23 cellular contexts compared by ENCODE assay signal in genomic region chr7:91080351-91080750, GRCh38.
"Had no signal": no experiment of that assay in that cellular context is flagged by ENCODE, and none has a peak within 500 bp of the region (broad histone marks: within the 10 kb centered on the region; RNA-seq: fewer than 3 reads in every experiment).

No MANE protein-coding gene starts in this region.

- H3K4me3 Mint-ChIP-seq: activated CD4-positive, alpha-beta memory T cell treated with anti-CD3 and anti-CD28 coated beads for 36 hours; activated CD4-positive, alpha-beta T cell treated with anti-CD3 and anti-CD28 coated beads, Interleukin-2, amount 10 ng/mL, durations not matched to agents 7 days and 5 days; activated naive CD4-positive, alpha-beta T cell treated with anti-CD3 and anti-CD28 coated beads for 36 hours; activated naive CD8-positive, alpha-beta T cell; activated T-cell treated with anti-CD3 and anti-CD28 coated beads, Interleukin-2, amount 50 U/mL, for 4 hours; activated T-helper 17 cell treated with anti-CD3 and anti-CD28 coated beads, Interleukin-2, amount 50 U/mL, for 72 hours; T-helper 17 cell; WTC11 had no signal

- H3K4me3 ChIP-seq: cardiac muscle cell had no signal

- H3K27ac Mint-ChIP-seq: activated CD4-positive, alpha-beta memory T cell treated with anti-CD3 and anti-CD28 coated beads for 36 hours; activated CD4-positive, alpha-beta T cell treated with anti-CD3 and anti-CD28 coated beads, Interleukin-2, amount 10 ng/mL, durations not matched to agents 7 days and 5 days; activated naive CD4-positive, alpha-beta T cell treated with anti-CD3 and anti-CD28 coated beads for 36 hours; activated naive CD8-positive, alpha-beta T cell; activated T-helper 17 cell treated with anti-CD3 and anti-CD28 coated beads, Interleukin-2, amount 50 U/mL, for 72 hours; T-helper 17 cell; WTC11 had no signal

- ATAC-seq: activated T-cell treated with anti-CD3 and anti-CD28 coated beads, Interleukin-2, amount 50 U/mL, for 4 hours; activated T-helper 17 cell treated with anti-CD3 and anti-CD28 coated beads, Interleukin-2, amount 50 U/mL, for 72 hours; PC-3; T-helper 17 cell; WTC11 had no signal

- H3K27me3 ChIP-seq: brain microvascular endothelial cell, cardiac muscle cell had no signal

- DNase-seq: activated CD4-positive, alpha-beta memory T cell treated with anti-CD3 and anti-CD28 coated beads for 36 hours; activated CD4-positive, alpha-beta T cell treated with anti-CD3 and anti-CD28 coated beads, Interleukin-2, amount 10 ng/mL, durations not matched to agents 7 days and 5 days; activated CD4-positive, CD25-positive, alpha-beta regulatory T cell treated with anti-CD3 and anti-CD28 coated beads, Interleukin-2, amount 50 U/mL, for 72 hours; activated CD8-positive, alpha-beta memory T cell treated with anti-CD3 and anti-CD28 coated beads for 24 hours; activated gamma-delta T cell; activated naive CD4-positive, alpha-beta T cell treated with anti-CD3 and anti-CD28 coated beads for 36 hours; activated T-cell treated with anti-CD3 and anti-CD28 coated beads, Interleukin-2, amount 50 U/mL, for 4 hours; brain microvascular endothelial cell; MM.1S; NCI-H1105; NCI-H1436; NCI-H1694 treated with DMSO at 0.1 percent for 48 hours; NCI-H2029 treated with DMSO at 0.1 percent for 48 hours; NCI-H345; NCI-H510A; PC-3; SHP77; T-helper 17 cell; T-helper 9 cell had no signal

- H3K4me1 Mint-ChIP-seq: activated T-helper 17 cell treated with anti-CD3 and anti-CD28 coated beads, Interleukin-2, amount 50 U/mL, for 72 hours had no signal

- H3K36me3 Mint-ChIP-seq: activated CD4-positive, alpha-beta memory T cell treated with anti-CD3 and anti-CD28 coated beads for 36 hours; activated naive CD8-positive, alpha-beta T cell; WTC11 had no signal

- H3K27me3 Mint-ChIP-seq: activated CD4-positive, alpha-beta memory T cell treated with anti-CD3 and anti-CD28 coated beads for 36 hours; activated CD4-positive, alpha-beta T cell treated with anti-CD3 and anti-CD28 coated beads, Interleukin-2, amount 10 ng/mL, durations not matched to agents 7 days and 5 days; activated naive CD8-positive, alpha-beta T cell; T-helper 17 cell had no signal

- H3K27ac ChIP-seq: brain microvascular endothelial cell, cardiac muscle cell had no signal

- H3K36me3 ChIP-seq: brain microvascular endothelial cell, cardiac muscle cell had no signal

- H3K9me3 Mint-ChIP-seq: activated CD4-positive, alpha-beta memory T cell treated with anti-CD3 and anti-CD28 coated beads for 36 hours; activated CD4-positive, alpha-beta T cell treated with anti-CD3 and anti-CD28 coated beads, Interleukin-2, amount 10 ng/mL, durations not matched to agents 7 days and 5 days; activated naive CD4-positive, alpha-beta T cell treated with anti-CD3 and anti-CD28 coated beads for 36 hours; activated T-cell treated with anti-CD3 and anti-CD28 coated beads, Interleukin-2, amount 50 U/mL, for 4 hours; activated T-helper 17 cell treated with anti-CD3 and anti-CD28 coated beads, Interleukin-2, amount 50 U/mL, for 72 hours; WTC11 had no signal
